ENCODE assay signal across 15 cellular contexts in the genomic region with DNA sequence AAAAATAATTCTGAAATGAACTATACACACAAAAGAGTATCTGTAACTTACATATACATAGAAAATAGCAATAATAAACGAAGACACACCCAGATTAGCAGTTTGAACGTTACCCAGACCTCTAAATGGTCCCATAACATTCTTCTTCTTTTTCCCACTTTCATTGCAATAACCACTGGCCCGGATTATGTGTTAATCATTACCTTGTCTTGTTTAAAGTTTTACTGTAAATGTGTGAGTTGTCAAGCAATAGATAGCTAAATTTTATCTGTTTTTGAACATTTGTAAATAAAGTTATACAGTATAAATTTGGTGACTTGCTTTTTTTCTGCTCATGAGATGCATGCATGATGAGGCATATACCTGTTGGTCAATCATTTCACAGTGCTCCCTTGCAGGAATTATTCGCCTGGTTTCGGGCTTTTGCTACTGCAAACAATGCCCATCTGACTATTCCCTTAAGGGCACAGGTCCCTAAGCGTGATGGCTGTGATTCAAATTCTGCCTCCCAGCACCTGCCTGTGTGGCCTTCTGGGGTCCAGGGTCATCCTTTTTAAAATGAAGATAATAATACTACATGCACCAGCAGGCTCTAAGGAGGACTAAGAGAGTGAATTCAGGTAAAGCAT.
DNase-seq lines count a peak whose midpoint lies in the region; ATAC-seq, FAIRE-seq and TF ChIP-seq lines count a peak whose summit lies in the region.
"Had no signal": no experiment of that assay in that cellular context is flagged by ENCODE, and none has a peak within 500 bp of the region (broad histone marks: within the 10 kb centered on the region; RNA-seq: fewer than 3 reads in every experiment).

No MANE protein-coding gene starts in this region.

- H2AFZ ChIP-seq in HepG2 (ENCODE audit: low read length) (no peak overlapping the region), neural progenitor cell (replicated peaks) (no peak overlapping the region)
- H2AFZ ChIP-seq: GM23338 had no signal

- no peaks in the 10 kb centered on the region for H4K20me1 ChIP-seq in HepG2 (ENCODE audit: insufficient read depth, low read length)
- peaks cover 13% of the 10 kb centered on the region for H4K20me1 ChIP-seq in neural progenitor cell (ENCODE audit: low read depth)

- H3F3A ChIP-seq in neural progenitor cell (ENCODE audit: low read depth), result peaks cover 19% of the 10 kb centered on the region

- TF ChIP-seq POLR2A in HepG2 (IDR thresholded peaks at IDR 0.05; ENCODE audit: insufficient read depth in 1 of 2, low read depth in 2 of 2, low read length in 2 of 2), result no peak

- POLR2A ChIA-PET in HepG2 (lab: Yijun Ruan, JAX), result no interaction called here

- no peak overlapping the region for H3K4me3 Mint-ChIP-seq in activated naive CD8-positive, alpha-beta T cell treated with anti-CD3 and anti-CD28 coated beads for 36 hours
- H3K4me3 Mint-ChIP-seq in neural progenitor cell, result peak overlapping the region; percentile 48
- H3K4me3 Mint-ChIP-seq: B cell; CD4-positive, alpha-beta T cell; GM23338 had no signal

- CTCF ChIA-PET in HepG2 (lab: Yijun Ruan, JAX; ENCODE audit: low intra/inter-chr PET ratio, low total read pairs), result no interaction called here

- DNase-seq in ACHN (peak; percentile 34), HepG2 (ENCODE audit: low spot score) (no peak), neural progenitor cell (ENCODE audit: low spot score) (no peak), left cardiac atrium (no peak), psoas muscle (no peak)
- no peak for DNase-seq in activated naive CD8-positive, alpha-beta T cell treated with anti-CD3 and anti-CD28 coated beads for 36 hours
- DNase-seq in stimulated activated CD4-positive, alpha-beta T cell treated with anti-CD3 and anti-CD28 coated beads, Interleukin-12 subunit alpha, Interleukin-12 subunit beta, amount 100 ng/mL, for 4 hours, result no peak
- DNase-seq: CD4-positive, alpha-beta T cell; MV-4-11; NCI-H1417 treated with DMSO at 0.1 percent for 48 hours; NCI-H2081; NCI-H510A treated with DMSO at 0.1 percent for 48 hours had no signal

- no peaks in the 10 kb centered on the region for H3K36me3 ChIP-seq in HepG2 (replicated peaks in 1 of 2; ENCODE audit: control insufficient read depth in 1 of 2, insufficient read depth in 2 of 2, low read length in 2 of 2)
- H3K36me3 ChIP-seq in neural progenitor cell, result no peaks in the 10 kb centered on the region
- no peaks in the 10 kb centered on the region for H3K36me3 ChIP-seq in psoas muscle (ENCODE audit: insufficient read depth in 1 of 2, low read depth in 1 of 2)

- WGBS in HepG2 (ENCODE audit: low lambda C conversion rate), result 0% methylated on average over 6 of the region's 6 CpGs
- 92 to 94% (median 94%) methylated on average over 6 of the region's 6 CpGs for WGBS in psoas muscle, 3 donors

- H3K27ac ChIP-seq in HepG2 (ENCODE audit: extremely low read length, insufficient read depth, low read length) (no peak overlapping the region), neural progenitor cell (no peak overlapping the region), psoas muscle (no peak overlapping the region)

- H3K36me3 Mint-ChIP-seq in activated naive CD8-positive, alpha-beta T cell treated with anti-CD3 and anti-CD28 coated beads for 36 hours, result peaks cover 1% of the 10 kb centered on the region
- H3K36me3 Mint-ChIP-seq in neural progenitor cell, result peaks cover 3% of the 10 kb centered on the region

- in situ Hi-C loops in ACHN (cut with HindIII; ENCODE audit: low pct_ligation_motif_present, low pct_unique_long_range_greater_than_20kb, low sequenced_read_pairs), result no loop called here
- in situ Hi-C loops in HepG2 (cut with HindIII; ENCODE audit: extremely low pct_ligation_motif_present, low pct_unique_long_range_greater_than_20kb), result no loop called here

- H3K9ac ChIP-seq in HepG2 (ENCODE audit: insufficient read depth, low read depth, low read length), result no peak overlapping the region
- H3K9ac ChIP-seq in neural progenitor cell, result no peak overlapping the region

- no peak for TF ChIP-seq RAD21 in HepG2 (CRISPR knock-in tag; IDR thresholded peaks at IDR 0.05)

- H3K27ac Mint-ChIP-seq in activated naive CD8-positive, alpha-beta T cell treated with anti-CD3 and anti-CD28 coated beads for 36 hours, result peak overlapping the region; percentile 56
- H3K27ac Mint-ChIP-seq in neural progenitor cell, result peak overlapping the region; percentile 55
- H3K27ac Mint-ChIP-seq: B cell; CD4-positive, alpha-beta T cell; GM23338 had no signal

- H3K27me3 Mint-ChIP-seq in activated naive CD8-positive, alpha-beta T cell treated with anti-CD3 and anti-CD28 coated beads for 36 hours, result no peaks in the 10 kb centered on the region
- peaks cover 28% of the 10 kb centered on the region for H3K27me3 Mint-ChIP-seq in neural progenitor cell (ENCODE audit: insufficient read depth, low read depth)

- no peak overlapping the region for H3K4me2 ChIP-seq in HepG2 (ENCODE audit: low read depth, low read length)
- no peak overlapping the region for H3K4me2 ChIP-seq in neural progenitor cell
- H3K4me2 ChIP-seq: GM23338 had no signal

- H3K79me2 ChIP-seq in HepG2 (ENCODE audit: insufficient read depth, low read length), result no peaks in the 10 kb centered on the region
- H3K79me2 ChIP-seq in neural progenitor cell (ENCODE audit: low read depth), result no peaks in the 10 kb centered on the region

- TF ChIP-seq CTCF in HepG2 (CRISPR knock-in tag; IDR thresholded peaks at IDR 0.05) (no peak), neural progenitor cell (IDR thresholded peaks at IDR 0.05) (no peak), psoas muscle (IDR thresholded peaks at IDR 0.05) (no peak)

- no peaks in the 10 kb centered on the region for H3K9me3 ChIP-seq in HepG2 (ENCODE audit: low read length)
- H3K9me3 ChIP-seq in neural progenitor cell (ENCODE audit: low read depth), result no peaks in the 10 kb centered on the region
- H3K9me3 ChIP-seq in psoas muscle, result no peaks in the 10 kb centered on the region

- intact Hi-C loops in HepG2 (cut with micrococcal nuclease; ENCODE audit: unreplicated experiment) (no loop called here), left cardiac atrium (cut with DNase I) (no loop called here), psoas muscle (cut with DNase I) (no loop called here)

- H3K4me1 ChIP-seq in HepG2 (ENCODE audit: insufficient read depth, low read length) (peaks cover 39% of the 10 kb centered on the region), neural progenitor cell (peaks cover 14% of the 10 kb centered on the region), psoas muscle (peaks cover 31% of the 10 kb centered on the region)

- TF ChIP-seq EP300 in HepG2 (IDR thresholded peaks at IDR 0.05; ENCODE audit: low read depth in 2 of 2, low read length in 2 of 2), result no peak
- TF ChIP-seq EP300 in HepG2 (CRISPR knock-in tag; IDR thresholded peaks at IDR 0.05; ENCODE audit: borderline replicate concordance), result no peak

- H3K4me3 ChIP-seq in HepG2 (replicated peaks in 1 of 3; ENCODE audit: insufficient read depth in 1 of 3, low read depth in 2 of 3, low read length in 3 of 3), result no peak overlapping the region
- H3K4me3 ChIP-seq in neural progenitor cell, result no peak overlapping the region
- no peak overlapping the region for H3K4me3 ChIP-seq in psoas muscle
- H3K4me3 ChIP-seq: GM23338 had no signal

- FAIRE-seq in HepG2 (lab: Jason Lieb, UNC), result no peak
- FAIRE-seq: D721Med had no signal

- peaks cover 3% of the 10 kb centered on the region for H3K4me1 Mint-ChIP-seq in activated naive CD8-positive, alpha-beta T cell treated with anti-CD3 and anti-CD28 coated beads for 36 hours
- peaks cover 45% of the 10 kb centered on the region for H3K4me1 Mint-ChIP-seq in neural progenitor cell
- H3K4me1 Mint-ChIP-seq: B cell had no signal

- peaks cover 1% of the 10 kb centered on the region for H3K9me3 Mint-ChIP-seq in activated naive CD8-positive, alpha-beta T cell treated with anti-CD3 and anti-CD28 coated beads for 36 hours
- H3K9me3 Mint-ChIP-seq in neural progenitor cell, result peaks cover 8% of the 10 kb centered on the region

- no TSS peak for BruUV-seq in HepG2 (replicated peaks; lab: Mats Ljungman, UMichigan)

- ATAC-seq in HepG2 (no peak), left cardiac atrium (no peak), psoas muscle (no peak)
- ATAC-seq: GM23338 had no signal

- H3K27me3 ChIP-seq in HepG2 (ENCODE audit: control insufficient read depth in 1 of 2, insufficient read depth in 2 of 2, low read length in 2 of 2) (peaks cover 2 to 10% of the 10 kb centered on the region in 2 experiments; a peak in 3 of 5 replicates), neural progenitor cell (peaks cover 20% of the 10 kb centered on the region), psoas muscle (ENCODE audit: insufficient read depth in 3 of 3, low read length in 2 of 3) (no peaks in the 10 kb centered on the region)

TF ChIP-seq in HepG2, 621 proteins besides CTCF, POLR2A, EP300 and RAD21 (continues in another document):
- no peak for TF ChIP-seq ZSCAN9 (CRISPR knock-in tag; IDR thresholded peaks at IDR 0.05; ENCODE audit: borderline replicate concordance)
- TF ChIP-seq, protein P1, sequence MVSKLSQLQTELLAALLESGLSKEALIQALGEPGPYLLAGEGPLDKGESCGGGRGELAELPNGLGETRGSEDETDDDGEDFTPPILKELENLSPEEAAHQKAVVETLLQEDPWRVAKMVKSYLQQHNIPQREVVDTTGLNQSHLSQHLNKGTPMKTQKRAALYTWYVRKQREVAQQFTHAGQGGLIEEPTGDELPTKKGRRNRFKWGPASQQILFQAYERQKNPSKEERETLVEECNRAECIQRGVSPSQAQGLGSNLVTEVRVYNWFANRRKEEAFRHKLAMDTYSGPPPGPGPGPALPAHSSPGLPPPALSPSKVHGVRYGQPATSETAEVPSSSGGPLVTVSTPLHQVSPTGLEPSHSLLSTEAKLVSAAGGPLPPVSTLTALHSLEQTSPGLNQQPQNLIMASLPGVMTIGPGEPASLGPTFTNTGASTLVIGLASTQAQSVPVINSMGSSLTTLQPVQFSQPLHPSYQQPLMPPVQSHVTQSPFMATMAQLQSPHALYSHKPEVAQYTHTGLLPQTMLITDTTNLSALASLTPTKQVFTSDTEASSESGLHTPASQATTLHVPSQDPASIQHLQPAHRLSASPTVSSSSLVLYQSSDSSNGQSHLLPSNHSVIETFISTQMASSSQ (IDR thresholded peaks at IDR 0.05; ENCODE audit: low read depth), result peak; percentile 55
- TF ChIP-seq, protein P1 (CRISPR knock-in tag; IDR thresholded peaks at IDR 0.05; ENCODE audit: borderline replicate concordance), result no peak
- no peak for TF ChIP-seq SMAD3 (CRISPR knock-in tag; IDR thresholded peaks at IDR 0.05)
